ENCODE assay signal across 14 cellular contexts in genomic region chr11:44761546-44761961, GRCh38. TPM values are rescaled to one million over a fixed set of nuclear protein-coding genes. Genes with fewer than 3 reads are reported as not detected.
DNase-seq lines count a peak whose midpoint lies in the region; ATAC-seq, FAIRE-seq and TF ChIP-seq lines count a peak whose summit lies in the region.
"Had no signal": no experiment of that assay in that cellular context is flagged by ENCODE, and none has a peak within 500 bp of the region (broad histone marks: within the 10 kb centered on the region; RNA-seq: fewer than 3 reads in every experiment).

No MANE protein-coding gene starts in this region.

- intact Hi-C loops in lower lobe of right lung (cut with DNase I): no loop called here

- DNase-seq in NCI-H2227 (lab: John Stamatoyannopoulos, UW; ENCODE audit: unreplicated experiment): peak; percentile 32
- peak; percentile 32 for DNase-seq in lower lobe of right lung
- peak; percentile 73 for DNase-seq in small intestine
- no peak for DNase-seq in immature natural killer cell
- no peak for DNase-seq in foreskin fibroblast
- no peak for DNase-seq in RKO (ENCODE audit: low spot score)
- no peak for DNase-seq in GM19240 (ENCODE audit: insufficient read length, low spot score)
- DNase-seq: activated CD4-positive, alpha-beta T cell treated with anti-CD3 and anti-CD28 coated beads for 4 hours; NCI-H510A; T-helper 1 cell had no signal

- H3K4me3 Mint-ChIP-seq in immature natural killer cell: no peak overlapping the region
- H3K4me3 Mint-ChIP-seq: activated naive CD8-positive, alpha-beta T cell; B cell had no signal

- H3K4me3 ChIP-seq in esophagus (ENCODE audit: low read depth in 1 of 2, low read length in 2 of 2) (no peak overlapping the region), lower lobe of right lung (no peak overlapping the region), small intestine (ENCODE audit: low read depth in 1 of 2, low read length in 2 of 2) (no peak overlapping the region), foreskin fibroblast (ENCODE audit: low read depth in 1 of 2, low read length in 2 of 2) (no peak overlapping the region)
- H3K4me3 ChIP-seq: suprapubic skin had no signal

- no peak overlapping the region for H3K27ac Mint-ChIP-seq in immature natural killer cell
- H3K27ac Mint-ChIP-seq: activated naive CD8-positive, alpha-beta T cell; B cell had no signal

- H3K4me1 Mint-ChIP-seq in immature natural killer cell: peaks cover 0 to 7% of the 10 kb centered on the region in 2 donors
- H3K4me1 Mint-ChIP-seq: B cell had no signal

- ATAC-seq in lower lobe of right lung: no peak

- H3K9me3 ChIP-seq in esophagus (ENCODE audit: control insufficient read depth in 2 of 2, insufficient read depth in 1 of 2, low read depth in 1 of 2, low read length in 1 of 2) (no peaks in the 10 kb centered on the region), lower lobe of right lung (peaks cover 8% of the 10 kb centered on the region), small intestine (ENCODE audit: control insufficient read depth, low read depth) (no peaks in the 10 kb centered on the region)
- H3K9me3 ChIP-seq: suprapubic skin had no signal

- no peaks in the 10 kb centered on the region for H3K27me3 ChIP-seq in esophagus (ENCODE audit: control insufficient read depth in 1 of 2, insufficient read depth in 2 of 2, low read length in 2 of 2)
- H3K27me3 ChIP-seq in lower lobe of right lung (ENCODE audit: low read depth): no peaks in the 10 kb centered on the region
- no peaks in the 10 kb centered on the region for H3K27me3 ChIP-seq in small intestine (ENCODE audit: control insufficient read depth in 2 of 2, insufficient read depth in 2 of 2, low read length in 2 of 2)
- H3K27me3 ChIP-seq: suprapubic skin had no signal

- peaks cover 2 to 9% (median 5%) of the 10 kb centered on the region in 3 donors for H3K27me3 Mint-ChIP-seq in immature natural killer cell (ENCODE audit: low read depth in 3 of 3)
- H3K27me3 Mint-ChIP-seq: activated naive CD8-positive, alpha-beta T cell had no signal

- peaks cover 0 to 5% (median 3%) of the 10 kb centered on the region in 3 donors for H3K36me3 Mint-ChIP-seq in immature natural killer cell

- H3K27ac ChIP-seq in esophagus (ENCODE audit: low read depth in 2 of 2, low read length in 1 of 2): peak overlapping the region; percentile 72 to 73
- H3K27ac ChIP-seq in lower lobe of right lung: no peak overlapping the region
- no peak overlapping the region for H3K27ac ChIP-seq in small intestine (ENCODE audit: low read depth in 1 of 2, low read length in 1 of 2)

- 64 to 65% methylated on average over 14 of the region's 14 CpGs for WGBS in esophagus, 2 donors
- WGBS in small intestine, 3 donors: 20 to 48% (median 41%) methylated on average over 14 of the region's 14 CpGs

- peaks cover 0 to 3% of the 10 kb centered on the region in 2 donors for H3K4me1 ChIP-seq in esophagus (ENCODE audit: control insufficient read depth in 2 of 2, insufficient read depth in 2 of 2, low read length in 1 of 2)
- peaks cover 18% of the 10 kb centered on the region for H3K4me1 ChIP-seq in lower lobe of right lung
- H3K4me1 ChIP-seq in small intestine (ENCODE audit: control insufficient read depth in 2 of 2, insufficient read depth in 1 of 2, low read depth in 1 of 2, low read length in 1 of 2): peaks cover 0 to 4% of the 10 kb centered on the region in 2 donors

- H3K36me3 ChIP-seq in esophagus (ENCODE audit: control insufficient read depth in 2 of 2, insufficient read depth in 2 of 2, low read length in 1 of 2) (no peaks in the 10 kb centered on the region), lower lobe of right lung (no peaks in the 10 kb centered on the region), small intestine (ENCODE audit: control insufficient read depth in 2 of 2, insufficient read depth in 2 of 2, low read length in 2 of 2) (no peaks in the 10 kb centered on the region)
- H3K36me3 ChIP-seq: suprapubic skin had no signal

- peaks cover 3 to 19% (median 11%) of the 10 kb centered on the region in 6 donors for H3K9me3 Mint-ChIP-seq in immature natural killer cell

- FAIRE-seq in small intestine (lab: Jason Lieb, UNC): no peak

- TF ChIP-seq CTCF in lower lobe of right lung (IDR thresholded peaks at IDR 0.05) (no peak), foreskin fibroblast (IDR thresholded peaks at IDR 0.05; ENCODE audit: low read depth, low read length) (no peak)

RNA-seq across cellular contexts. Expression of gene TSPAN18, which starts 34.8 kb away (rescaled TPM):
- polyA plus RNA-seq in esophagus (1 to 10 TPM; 2.2 to 3.1 TPM), small intestine (1 to 10 TPM in 2 of 3 donors, not detected in 1; 1.1 to 8.8 TPM), immature natural killer cell (under 1 TPM; 0.84 to 0.93 (median 0.86) TPM)
- total RNA-seq in lower lobe of right lung: 38.4 TPM

Comparison
In these comparisons a context has a peak if more than half of its experiments do, and no peak if none do; other contexts are left out.
1. DNase-seq: peak in NCI-H2227 (single experiment), lower lobe of right lung (single experiment) and small intestine (single experiment); none in immature natural killer cell (0 of 3), foreskin fibroblast (0 of 2), RKO (single experiment) and GM19240 (single experiment).
2. H3K27ac ChIP-seq: peak in esophagus (2 of 2); none in lower lobe of right lung (single experiment) and small intestine (0 of 2).